Comparison of ENCODE assay signal across 10 cellular contexts in genomic region chr7:17523813-17524741, GRCh38.
A peak's percentile ranks its signal among the peaks of the same experiment; 100 is the strongest.
DNase-seq lines count a peak whose midpoint lies in the region; ATAC-seq and TF ChIP-seq lines count a peak whose summit lies in the region.
"Had no signal": no experiment of that assay in that cellular context is flagged by ENCODE, and none has a peak within 500 bp of the region (broad histone marks: within the 10 kb centered on the region; RNA-seq: fewer than 3 reads in every experiment).

No MANE protein-coding gene starts in this region.

- ATAC-seq in GM18909 (IDR thresholded peaks at IDR 0.05; ENCODE audit: poor library complexity, unreplicated experiment) = no peak
- ATAC-seq: effector memory CD8-positive, alpha-beta T cell had no signal

- 21% methylated on average over 7 of the region's 7 CpGs for WGBS in mammary epithelial cell (ENCODE audit: low coverage, missing lambda C conversion rate)

- in situ Hi-C loops in mammary epithelial cell (cut with MboI; ENCODE audit: low sequenced_read_pairs in 2 of 2) = no loop called here

- peak; percentile 45 for DNase-seq in EH (ENCODE audit: low read depth)
- peak; percentile 62 for DNase-seq in MV-4-11 (lab: John Stamatoyannopoulos, UW)
- DNase-seq in mammary epithelial cell = peak; percentile 96
- peak; percentile 73 for DNase-seq in myocyte (ENCODE audit: low read depth)
- DNase-seq in DMS114 treated with DMSO at 0.1 percent for 48 hours (lab: John Stamatoyannopoulos, UW; ENCODE audit: unreplicated experiment) = no peak
- no peak for DNase-seq in activated CD4-positive, CD25-positive, alpha-beta regulatory T cell treated with anti-CD3 and anti-CD28 coated beads, Interleukin-2, amount 50 U/mL, for 72 hours
- DNase-seq in NCI-H2227 (lab: John Stamatoyannopoulos, UW; ENCODE audit: unreplicated experiment) = no peak
- DNase-seq: activated CD4-positive, alpha-beta memory T cell treated with anti-CD3 and anti-CD28 coated beads for 36 hours; effector memory CD8-positive, alpha-beta T cell had no signal

- no peak overlapping the region for H3K9ac ChIP-seq in mammary epithelial cell (ENCODE audit: insufficient read depth, low read length)

- TF ChIP-seq CTCF in mammary epithelial cell (conservative IDR thresholded peaks at IDR 0.05 in 1 of 2, IDR thresholded peaks at IDR 0.05 in 1 of 2; ENCODE audit: extremely low read depth in 1 of 2, insufficient read depth in 1 of 2, low read depth in 1 of 2, low read length in 2 of 2) = no peak

- H3K9me3 ChIP-seq in mammary epithelial cell (replicated peaks; ENCODE audit: insufficient read depth, low read length) = no peaks in the 10 kb centered on the region

- peaks cover 24% of the 10 kb centered on the region for H3K4me1 ChIP-seq in mammary epithelial cell (ENCODE audit: insufficient read depth, low read length)

- H3K79me2 ChIP-seq in mammary epithelial cell (ENCODE audit: insufficient read depth, low read length) = no peaks in the 10 kb centered on the region

- intact Hi-C loops in mammary epithelial cell (cut with micrococcal nuclease) = no loop called here

- H3K4me2 ChIP-seq in mammary epithelial cell (ENCODE audit: insufficient read depth, low read depth, low read length) = peak overlapping the region; percentile 33

- BruUV-seq in mammary epithelial cell (replicated peaks; lab: Mats Ljungman, UMichigan) = no TSS peak

- peak overlapping the region; percentile 5 for H2AFZ ChIP-seq in mammary epithelial cell (ENCODE audit: low read depth, low read length)

- no peak overlapping the region for H3K4me3 ChIP-seq in mammary epithelial cell (replicated peaks in 1 of 3; ENCODE audit: insufficient read depth in 1 of 3, low read depth in 2 of 3, low read length in 3 of 3)

- no peaks in the 10 kb centered on the region for H4K20me1 ChIP-seq in mammary epithelial cell (ENCODE audit: insufficient read depth, low read length)

- dilution Hi-C loops in mammary epithelial cell (cut with HindIII; ENCODE audit: low sequenced_read_pairs) = no loop called here

- H3K27ac ChIP-seq in mammary epithelial cell (ENCODE audit: insufficient read depth, low read depth, low read length) = peak overlapping the region; percentile 67

- CTCF ChIA-PET in mammary epithelial cell (lab: Charles Lee; ENCODE audit: low non-redundant PET) = no interaction called here

- no peaks in the 10 kb centered on the region for H3K36me3 ChIP-seq in mammary epithelial cell (ENCODE audit: insufficient read depth, low read length)

- H3K27me3 ChIP-seq in mammary epithelial cell (ENCODE audit: insufficient read depth, low read length) = no peaks in the 10 kb centered on the region

Comparison
In these comparisons a context has a peak if more than half of its experiments do, and no peak if none do; other contexts are left out.
1. DNase-seq: peak in EH (single experiment), MV-4-11 (single experiment), mammary epithelial cell (single experiment) and myocyte (single experiment); none in DMS114 treated with DMSO at 0.1 percent for 48 hours (single experiment), activated CD4-positive, CD25-positive, alpha-beta regulatory T cell treated with anti-CD3 and anti-CD28 coated beads, Interleukin-2, amount 50 U/mL, for 72 hours (single experiment) and NCI-H2227 (single experiment).